In genomic region chr21:42337830-42338729, GRCh38 we compare ENCODE assay signal across 8 cellular contexts. TPM values are rescaled to one million over a fixed set of nuclear protein-coding genes. Genes with fewer than 3 reads are reported as not detected.
DNase-seq lines count a peak whose midpoint lies in the region; ATAC-seq and TF ChIP-seq lines count a peak whose summit lies in the region.

No MANE protein-coding gene starts in this region.

- H3K4me1 ChIP-seq in Caco-2 (peaks cover 5% of the 10 kb centered on the region; the same call in 1 of the 2 replicates), Karpas-422 (ENCODE audit: low read length) (peaks cover 6% of the 10 kb centered on the region; the same call in 1 of the 2 replicates), Panc1 (ENCODE audit: control insufficient read depth, insufficient read depth, low read length) (no peaks in the 10 kb centered on the region)

- POLR2A ChIA-PET in Caco-2 (lab: Charles Lee): no interaction called here
- POLR2A ChIA-PET in Panc1 (lab: Charles Lee): no interaction called here

- H4K20me1 ChIP-seq in Karpas-422 (ENCODE audit: insufficient read depth, low read depth, low read length): peaks cover 4% of the 10 kb centered on the region; the same call in 1 of the 2 replicates

- no TSS peak for BruUV-seq in Caco-2 (replicated peaks; lab: Mats Ljungman, UMichigan)
- no TSS peak for BruUV-seq in Panc1 (replicated peaks; lab: Mats Ljungman, UMichigan)

- no peaks in the 10 kb centered on the region for H3K36me3 Mint-ChIP-seq in Caco-2 (ENCODE audit: insufficient read depth, unreplicated experiment)

- CTCF ChIA-PET in Caco-2 (lab: Charles Lee) (interaction anchor here (0.9 to 1.9 kb wide), 5 partner anchors 23 to 112 kb away, joined by 3 to 7 read pairs (median 6); partner anchors contain the start of gene TFF3), Panc1 (lab: Charles Lee) (interaction anchor here (0.6 to 1.6 kb wide), 2 partner anchors 29 to 35 kb away, joined by 4 to 6 read pairs; no protein-coding TSS in a partner anchor)

- H3K27ac ChIP-seq in Karpas-422 (ENCODE audit: low read length) (no peak overlapping the region), Panc1 (ENCODE audit: low read length) (no peak overlapping the region)

- peak overlapping the region; percentile 81 for H3K27ac Mint-ChIP-seq in Caco-2 (ENCODE audit: unreplicated experiment)

- peaks cover 17% of the 10 kb centered on the region for H3K4me1 Mint-ChIP-seq in Caco-2 (ENCODE audit: low read depth, unreplicated experiment)

- H3K9ac ChIP-seq in Karpas-422 (ENCODE audit: low read length): no peak overlapping the region

- H3K4me3 Mint-ChIP-seq in Caco-2 (ENCODE audit: unreplicated experiment): no peak overlapping the region

- in situ Hi-C loops in Panc1 (cut with HindIII; ENCODE audit: low pct_unique_long_range_greater_than_20kb, low sequenced_read_pairs): no loop called here

- no peaks in the 10 kb centered on the region for H3K9me3 ChIP-seq in Caco-2
- no peaks in the 10 kb centered on the region for H3K9me3 ChIP-seq in Karpas-422 (ENCODE audit: low read length)
- no peaks in the 10 kb centered on the region for H3K9me3 ChIP-seq in Panc1 (ENCODE audit: control insufficient read depth, insufficient read depth, low read depth, low read length)

- H3K9me2 ChIP-seq in Karpas-422 (replicated peaks; ENCODE audit: insufficient read depth, low read length): no peaks in the 10 kb centered on the region

- H3K4me2 ChIP-seq in Karpas-422 (ENCODE audit: low read depth, low read length, poor library complexity, severe bottlenecking): no peak overlapping the region

- peak; percentile 62 to 73 for TF ChIP-seq CTCF in Caco-2 (IDR thresholded peaks at IDR 0.05; ENCODE audit: insufficient read depth in 1 of 2, low read depth in 1 of 2, low read length in 1 of 2, severe bottlenecking in 1 of 2, unreplicated experiment in 1 of 2)
- TF ChIP-seq CTCF in Panc1 (IDR thresholded peaks at IDR 0.05): no peak; the same call in 1 of the 2 replicates
- TF ChIP-seq CTCF in fibroblast of pulmonary artery (IDR thresholded peaks at IDR 0.05; ENCODE audit: low read length, missing control alignments): peak; percentile 73

- DNase-seq in Caco-2: peak; percentile 81
- peak; percentile 86 for DNase-seq in Karpas-422
- DNase-seq in Panc1 (ENCODE audit: low read depth, low spot score): peak; percentile 15
- peak; percentile 64 for DNase-seq in activated T-helper 1 cell treated with Interleukin-2 at 50 U/mL for 16 hours (ENCODE audit: low read depth)
- peak; percentile 61 for DNase-seq in fibroblast of pulmonary artery (ENCODE audit: low read depth)
- peak in 49 of 56 donors; percentile 11 to 83 (median 41) for DNase-seq in nucleus accumbens (lab: John Stamatoyannopoulos, UW)
- DNase-seq in superior temporal gyrus (ENCODE audit: extremely low spot score): peak; percentile 82
- no peak for DNase-seq in NCI-H226

- H3K79me2 ChIP-seq in Karpas-422 (ENCODE audit: low read length): no peaks in the 10 kb centered on the region

- H3K9me3 Mint-ChIP-seq in Caco-2 (ENCODE audit: unreplicated experiment): peaks cover 11% of the 10 kb centered on the region

- no peaks in the 10 kb centered on the region for H3K27me3 Mint-ChIP-seq in Caco-2 (ENCODE audit: insufficient read depth, unreplicated experiment)

- H3K27me3 ChIP-seq in Caco-2 (replicated peaks; ENCODE audit: control insufficient read depth, insufficient read depth, low read length): no peaks in the 10 kb centered on the region
- no peaks in the 10 kb centered on the region for H3K27me3 ChIP-seq in Karpas-422 (ENCODE audit: low read length)
- no peaks in the 10 kb centered on the region for H3K27me3 ChIP-seq in Panc1 (ENCODE audit: control insufficient read depth, insufficient read depth, low read length)

- intact Hi-C loops in Caco-2 (cut with micrococcal nuclease; ENCODE audit: unreplicated experiment): loop anchor here (1.0 kb wide), 1 partner anchor 43 kb away; no protein-coding TSS in a partner anchor
- intact Hi-C loops in Panc1 (cut with micrococcal nuclease; ENCODE audit: unreplicated experiment): no loop called here

- H3K4me3 ChIP-seq in Caco-2 (ENCODE audit: low read depth, low read length): no peak overlapping the region
- no peak overlapping the region for H3K4me3 ChIP-seq in Karpas-422 (ENCODE audit: low read length)
- H3K4me3 ChIP-seq in Panc1 (ENCODE audit: low read depth in 2 of 2, low read length in 2 of 2): no peak overlapping the region
- no peak overlapping the region for H3K4me3 ChIP-seq in fibroblast of pulmonary artery (replicated peaks; ENCODE audit: low read depth, low read length)

- H2AFZ ChIP-seq in Karpas-422 (ENCODE audit: low read length): no peak overlapping the region

- peak; percentile 70; the same call in 1 of the 2 replicates for ATAC-seq in Panc1

- H3K36me3 ChIP-seq in Caco-2 (ENCODE audit: control insufficient read depth, insufficient read depth, low read length) (no peaks in the 10 kb centered on the region), Karpas-422 (ENCODE audit: insufficient read depth, low read length) (no peaks in the 10 kb centered on the region), Panc1 (ENCODE audit: control insufficient read depth, insufficient read depth, low read length) (no peaks in the 10 kb centered on the region)

RNA-seq across cellular contexts. Expression of gene TFF2, which starts 12.7 kb away (rescaled TPM):
- total RNA-seq in Caco-2 (2022): 1.2 and 3.4 TPM in 2 replicates
- total RNA-seq in Karpas-422 (2014; rRNA removed; shearing (Covaris generic); ENCODE audit: low replicate concordance): not detected in 2 replicates
- 1.1 TPM for total RNA-seq in Panc1 (2021; ENCODE audit: unreplicated experiment)
- 3.5 TPM for polyA plus RNA-seq in Panc1 (2012; ENCODE audit: insufficient read length)

RNA-seq across cellular contexts. Expression of gene TFF3, which starts 22.9 kb away (rescaled TPM):
- total RNA-seq in Caco-2 (2022) (65.8 and 119 TPM in 2 replicates), Panc1 (2021; ENCODE audit: unreplicated experiment) (8.9 TPM)
- total RNA-seq in Karpas-422 (2014; rRNA removed; shearing (Covaris generic); ENCODE audit: low replicate concordance): not detected in 2 replicates
- polyA plus RNA-seq in Panc1 (2012; ENCODE audit: insufficient read length): 40.5 TPM

RNA-seq across cellular contexts. Expression of gene TFF1, which starts 28.3 kb away (rescaled TPM):
- total RNA-seq in Caco-2 (2022): 9.8 and 26.3 TPM in 2 replicates
- total RNA-seq in Karpas-422 (2014; rRNA removed; shearing (Covaris generic); ENCODE audit: low replicate concordance): not detected in 2 replicates
- 0.36 TPM for total RNA-seq in Panc1 (2021; ENCODE audit: unreplicated experiment)
- polyA plus RNA-seq in Panc1 (2012; ENCODE audit: insufficient read length): 1.4 TPM

RNA-seq across cellular contexts. Expression of gene TMPRSS3, which starts 57.8 kb away (rescaled TPM):
- not detected in 2 replicates for total RNA-seq in Caco-2 (2022)
- total RNA-seq in Karpas-422 (2014; rRNA removed; shearing (Covaris generic); ENCODE audit: low replicate concordance): not detected in 2 replicates
- total RNA-seq in Panc1 (2021; ENCODE audit: unreplicated experiment): not detected
- not detected for polyA plus RNA-seq in Panc1 (2012; ENCODE audit: insufficient read length)
